In the genomic region with DNA sequence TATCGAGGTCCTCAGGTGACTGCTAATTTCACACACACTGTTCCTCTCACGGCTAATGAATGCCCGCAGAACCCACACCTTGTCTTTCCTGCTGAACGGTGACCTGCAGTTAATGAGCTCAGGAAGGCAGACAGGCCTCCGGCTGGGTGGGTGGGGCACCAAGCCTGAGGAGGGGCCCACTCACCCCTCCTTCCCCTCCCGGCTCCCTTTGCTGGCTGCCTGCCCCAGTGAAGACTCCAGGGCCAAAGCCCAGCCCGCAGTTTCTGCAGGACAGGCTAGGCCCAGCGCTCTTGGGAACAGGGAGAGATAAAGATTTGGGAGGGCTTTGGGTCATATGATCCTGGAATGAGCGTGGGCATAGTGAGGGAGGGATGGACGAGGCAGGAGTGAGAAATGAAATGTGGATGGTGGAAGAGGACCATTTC, we compare ENCODE assay signal across 8 cellular contexts. TPM values are rescaled to one million over a fixed set of nuclear protein-coding genes. Genes with fewer than 3 reads are reported as not detected.
DNase-seq lines count a peak whose midpoint lies in the region; ATAC-seq and TF ChIP-seq lines count a peak whose summit lies in the region.

No MANE protein-coding gene starts in this region.

- POLR2A ChIA-PET in GM10248 (lab: Yijun Ruan, JAX), result no interaction called here

- H3K27me3 Mint-ChIP-seq in progenitor cell of endocrine pancreas, result peaks cover 55% of the 10 kb centered on the region

- CTCF ChIA-PET in GM10248 (lab: Yijun Ruan, JAX), result interaction anchor here (1.0 to 1.4 kb wide), 2 partner anchors 17 to 75 kb away, joined by 3 read pairs; no protein-coding TSS in a partner anchor

- TF ChIP-seq CTCF in fibroblast of the aortic adventitia (IDR thresholded peaks at IDR 0.05; ENCODE audit: insufficient read depth, low read length), result no peak
- no peak for TF ChIP-seq CTCF in progenitor cell of endocrine pancreas (IDR thresholded peaks at IDR 0.05; ENCODE audit: unreplicated experiment)
- no peak for TF ChIP-seq CTCF in GM10248 (IDR thresholded peaks at IDR 0.05; ENCODE audit: control extremely low read depth, extremely low read depth, low read depth, missing control alignments)

- no peaks in the 10 kb centered on the region for H3K36me3 Mint-ChIP-seq in progenitor cell of endocrine pancreas (ENCODE audit: insufficient read depth)

- no peaks in the 10 kb centered on the region for H3K9me3 Mint-ChIP-seq in progenitor cell of endocrine pancreas (ENCODE audit: low read depth)

- H3K4me1 Mint-ChIP-seq in progenitor cell of endocrine pancreas (ENCODE audit: low read depth), result peaks cover 17% of the 10 kb centered on the region

- H3K4me3 ChIP-seq in fibroblast of the aortic adventitia (ENCODE audit: low read depth, low read length), result no peak overlapping the region

- H3K27ac Mint-ChIP-seq in progenitor cell of endocrine pancreas, result no peak overlapping the region

- H3K4me3 Mint-ChIP-seq in progenitor cell of endocrine pancreas (ENCODE audit: low read depth), result no peak overlapping the region

- ATAC-seq in HG02571 (IDR thresholded peaks at IDR 0.05; ENCODE audit: unreplicated experiment) (no peak), GM19023 (IDR thresholded peaks at IDR 0.05; ENCODE audit: unreplicated experiment) (no peak)

- peak; percentile 6 for DNase-seq in GM04503 (ENCODE audit: low read depth)
- DNase-seq in NCI-H524 treated with DMSO at 0.1 percent for 48 hours (lab: John Stamatoyannopoulos, UW), result peak; percentile 75
- peak; percentile 83 for DNase-seq in fibroblast of the aortic adventitia (ENCODE audit: low read depth)
- DNase-seq in progenitor cell of endocrine pancreas (ENCODE audit: low spot score, unreplicated experiment), result peak; percentile 60
- DNase-seq in RKO (ENCODE audit: low spot score), result no peak
- DNase-seq in GM10248 (ENCODE audit: extremely low spot score), result no peak

RNA-seq across cellular contexts. Expression of gene FOXO6, which starts 26.4 kb away (rescaled TPM):
- total RNA-seq in fibroblast of the aortic adventitia (ENCODE audit: low replicate concordance) (not detected in 2 replicates), progenitor cell of endocrine pancreas (2.8 and 2.9 TPM in 2 replicates)

Comparison
In these comparisons a context has a peak if more than half of its experiments do, and no peak if none do; other contexts are left out.
1. DNase-seq: peak in GM04503 (single experiment), NCI-H524 treated with DMSO at 0.1 percent for 48 hours (single experiment), fibroblast of the aortic adventitia (single experiment) and progenitor cell of endocrine pancreas (single experiment); none in RKO (single experiment) and GM10248 (single experiment).